Comparison of ENCODE assay signal across 17 cellular contexts in the genomic region with DNA sequence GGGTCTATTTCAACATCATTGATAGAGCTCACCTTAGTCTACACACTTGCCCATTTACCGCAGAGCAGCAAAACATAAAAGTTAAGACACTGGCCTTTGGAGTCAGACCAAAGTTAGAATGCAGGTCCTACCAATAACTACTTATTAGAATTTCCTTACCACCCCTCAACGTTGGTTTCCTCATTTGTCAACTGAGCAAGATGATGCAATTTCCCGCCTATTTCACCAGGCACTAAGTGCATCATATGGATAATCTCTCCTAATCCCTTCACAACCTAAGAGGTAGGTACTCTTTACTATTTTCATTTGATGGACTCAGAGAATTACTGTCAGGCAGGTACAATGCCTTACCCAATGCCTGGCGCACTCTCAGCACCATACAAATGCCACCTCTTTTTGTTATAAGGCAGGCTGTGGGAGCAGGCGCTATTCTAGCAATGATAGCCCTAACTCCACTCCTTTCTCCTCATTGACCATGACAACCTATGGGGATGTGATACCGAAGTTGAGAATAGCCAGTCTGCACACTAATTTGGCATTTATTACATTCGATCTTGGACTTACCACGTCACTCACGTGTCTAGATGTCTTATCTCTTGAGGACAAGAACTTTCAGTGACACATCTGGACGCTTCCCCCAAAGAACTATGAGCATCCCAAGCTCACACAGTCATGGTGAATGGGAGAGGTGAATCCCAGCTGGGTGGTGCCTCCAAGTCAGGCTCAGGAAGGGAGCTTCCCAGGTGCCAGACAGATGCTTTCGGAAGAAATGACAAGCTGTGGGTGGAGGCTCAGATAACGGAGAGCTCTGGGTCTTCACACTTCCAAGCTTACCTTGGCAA.
"Had no signal": no experiment of that assay in that cellular context is flagged by ENCODE, and none has a peak within 500 bp of the region (broad histone marks: within the 10 kb centered on the region; RNA-seq: fewer than 3 reads in every experiment).

No MANE protein-coding gene starts in this region.

- H3K4me3 Mint-ChIP-seq: activated CD4-positive, alpha-beta T cell treated with anti-CD3 and anti-CD28 coated beads, Interleukin-2, amount 10 ng/mL, durations not matched to agents 24 days and 14 days; activated CD8-positive, alpha-beta T cell treated with anti-CD3 and anti-CD28 coated beads, Interleukin-2, amount 10 ng/mL, durations not matched to agents 7 days and 5 days; neural crest cell had no signal

- H3K9me3 ChIP-seq: adrenal gland, breast epithelium, gastrocnemius medialis, stomach, vagina had no signal

- H3K4me3 ChIP-seq: adrenal gland, breast epithelium, gastrocnemius medialis, lung, stomach, vagina had no signal

- H3K36me3 ChIP-seq: adrenal gland, breast epithelium, gastrocnemius medialis, stomach, vagina had no signal

- H3K27me3 ChIP-seq: breast epithelium, vagina had no signal

- H3K27ac ChIP-seq: adrenal gland, breast epithelium, gastrocnemius medialis, stomach, vagina had no signal

- DNase-seq: activated CD4-positive, alpha-beta T cell treated with anti-CD3 and anti-CD28 coated beads, Interleukin-2, amount 10 ng/mL, durations not matched to agents 24 days and 14 days; activated CD4-positive, CD25-positive, alpha-beta regulatory T cell; activated CD8-positive, alpha-beta T cell treated with anti-CD3 and anti-CD28 coated beads, Interleukin-2, amount 10 ng/mL, durations not matched to agents 7 days and 5 days; activated gamma-delta T cell treated with Interleukin-2 at 50 U/mL for 16 hours; activated T-cell treated with anti-CD3 and anti-CD28 coated beads, Interleukin-2, amount 50 U/mL, for 48 hours; adrenal gland; cortex of kidney; effector CD4-positive, alpha-beta T cell; gastrocnemius medialis; midbrain; stomach had no signal

- H3K27ac Mint-ChIP-seq: activated CD4-positive, alpha-beta T cell treated with anti-CD3 and anti-CD28 coated beads, Interleukin-2, amount 10 ng/mL, durations not matched to agents 24 days and 14 days; activated CD8-positive, alpha-beta T cell treated with anti-CD3 and anti-CD28 coated beads, Interleukin-2, amount 10 ng/mL, durations not matched to agents 7 days and 5 days; activated naive CD4-positive, alpha-beta T cell treated with anti-CD3 and anti-CD28 coated beads, Interleukin-2, amount 50 U/mL, for 72 hours; progenitor cell of endocrine pancreas had no signal

- H3K36me3 Mint-ChIP-seq: activated naive CD4-positive, alpha-beta T cell treated with anti-CD3 and anti-CD28 coated beads, Interleukin-2, amount 50 U/mL, for 72 hours had no signal
